Comparison of ENCODE assay signal across 10 cellular contexts in the genomic region with DNA sequence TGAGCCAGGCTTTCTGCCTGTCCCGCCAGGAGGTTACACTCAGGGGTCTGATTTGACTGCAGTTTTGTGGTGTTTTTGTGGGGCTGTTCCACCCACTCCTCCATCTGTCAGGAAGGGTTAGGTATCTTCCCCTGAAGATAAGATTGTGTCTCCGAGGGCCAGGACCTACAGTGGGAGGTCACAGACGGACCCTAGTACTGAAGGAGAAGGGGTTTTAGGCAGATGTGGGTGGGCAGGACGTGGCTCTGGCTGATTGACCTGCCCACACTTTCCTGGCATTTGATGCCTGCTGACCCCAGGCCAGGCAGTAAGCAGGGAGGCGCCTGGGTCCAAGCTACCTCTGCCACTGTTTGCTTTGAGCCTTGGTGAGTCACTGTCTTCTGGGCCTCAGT. TPM values are rescaled to one million over a fixed set of nuclear protein-coding genes. Genes with fewer than 3 reads are reported as not detected.
DNase-seq lines count a peak whose midpoint lies in the region; TF ChIP-seq lines count a peak whose summit lies in the region.
"Had no signal": no experiment of that assay in that cellular context is flagged by ENCODE, and none has a peak within 500 bp of the region (broad histone marks: within the 10 kb centered on the region; RNA-seq: fewer than 3 reads in every experiment).

No MANE protein-coding gene starts in this region.

- WGBS in sigmoid colon, 2 donors: 65 to 83% methylated on average over 5 of the region's 5 CpGs

- peaks cover 36% of the 10 kb centered on the region for H3K79me2 ChIP-seq in DOHH2 (ENCODE audit: control insufficient read depth, low read length)

- H3K4me2 ChIP-seq in DOHH2 (ENCODE audit: low read length): peak overlapping the region; percentile 98

- peaks cover 90% of the 10 kb centered on the region for H3K4me1 ChIP-seq in DOHH2 (ENCODE audit: control insufficient read depth, low read length)
- H3K4me1 ChIP-seq in sigmoid colon: no peaks in the 10 kb centered on the region
- H3K4me1 ChIP-seq: gastrocnemius medialis had no signal

- no peaks in the 10 kb centered on the region for H3K27me3 ChIP-seq in DOHH2 (ENCODE audit: control insufficient read depth, low read length)
- H3K27me3 ChIP-seq in sigmoid colon: no peaks in the 10 kb centered on the region
- H3K27me3 ChIP-seq: gastrocnemius medialis had no signal

- TF ChIP-seq CTCF in DOHH2 (IDR thresholded peaks at IDR 0.05; ENCODE audit: low read depth, low read length, poor library complexity, severe bottlenecking) (no peak), NB4 (IDR thresholded peaks at IDR 0.05; ENCODE audit: low read depth, low read length) (no peak), coronary artery (IDR thresholded peaks at IDR 0.05) (no peak), sigmoid colon (IDR thresholded peaks at IDR 0.05) (no peak)

- peaks cover 23% of the 10 kb centered on the region for H3F3A ChIP-seq in DOHH2 (ENCODE audit: control insufficient read depth, insufficient read depth)

- H3K4me3 ChIP-seq in DOHH2 (ENCODE audit: low read length) (peak overlapping the region; percentile 78), NB4 (ENCODE audit: low read depth, low read length) (peak overlapping the region; percentile 53), coronary artery (peak overlapping the region; percentile 24), sigmoid colon (peak overlapping the region in 2 of 4 donors; percentile 8 to 26)
- H3K4me3 ChIP-seq: gastrocnemius medialis had no signal

- H3K9me3 ChIP-seq in DOHH2 (ENCODE audit: control insufficient read depth, insufficient read depth, low read length) (no peaks in the 10 kb centered on the region), sigmoid colon (no peaks in the 10 kb centered on the region)
- H3K9me3 ChIP-seq: gastrocnemius medialis had no signal

- TF ChIP-seq POLR2A in NB4 (IDR thresholded peaks at IDR 0.05; ENCODE audit: extremely low read depth, insufficient read length): no peak
- no peak for TF ChIP-seq POLR2A in sigmoid colon (IDR thresholded peaks at IDR 0.05)

- intact Hi-C loops in sigmoid colon (cut with DNase I): no loop called here

- DNase-seq in NB4 (ENCODE audit: low read depth) (no peak), coronary artery (ENCODE audit: low spot score) (no peak), sigmoid colon (no peak), activated gamma-delta T cell (lab: John Stamatoyannopoulos, UW) (no peak), NCI-H2107 (lab: John Stamatoyannopoulos, UW) (no peak), NCI-H1694 (lab: John Stamatoyannopoulos, UW) (no peak), NCI-H82 (lab: John Stamatoyannopoulos, UW) (no peak)
- DNase-seq: DMS53, gastrocnemius medialis had no signal

- H3K36me3 ChIP-seq in DOHH2 (ENCODE audit: control insufficient read depth, low read length): peaks cover 23% of the 10 kb centered on the region
- no peaks in the 10 kb centered on the region for H3K36me3 ChIP-seq in sigmoid colon
- H3K36me3 ChIP-seq: gastrocnemius medialis had no signal

- H3K27ac ChIP-seq in DOHH2 (ENCODE audit: low read depth, low read length) (peak overlapping the region; percentile 95), coronary artery (peak overlapping the region in 1 of 2 donors; percentile 86), sigmoid colon (peak overlapping the region; percentile 47 to 68 (median 56))

- no peaks in the 10 kb centered on the region for H3K9me2 ChIP-seq in DOHH2 (replicated peaks; ENCODE audit: control insufficient read depth, low read length)

- H4K20me1 ChIP-seq in DOHH2 (ENCODE audit: control insufficient read depth, insufficient read depth, low read depth, low read length): no peaks in the 10 kb centered on the region

- no peak for TF ChIP-seq EP300 in sigmoid colon (IDR thresholded peaks at IDR 0.05)

RNA-seq across cellular contexts. Expression of a gene that starts 13.9 kb away (rescaled TPM):
- total RNA-seq in sigmoid colon: 10 to 100 TPM in 1 of 4 donors, 1 to 10 TPM in 3; 2.5 to 11.5 (median 6.8) TPM
- polyA plus RNA-seq in sigmoid colon: 100 to 1,000 TPM in 1 of 3 donors, 10 to 100 TPM in 2; 91.3 to 116 (median 91.5) TPM
